In the genomic region with DNA sequence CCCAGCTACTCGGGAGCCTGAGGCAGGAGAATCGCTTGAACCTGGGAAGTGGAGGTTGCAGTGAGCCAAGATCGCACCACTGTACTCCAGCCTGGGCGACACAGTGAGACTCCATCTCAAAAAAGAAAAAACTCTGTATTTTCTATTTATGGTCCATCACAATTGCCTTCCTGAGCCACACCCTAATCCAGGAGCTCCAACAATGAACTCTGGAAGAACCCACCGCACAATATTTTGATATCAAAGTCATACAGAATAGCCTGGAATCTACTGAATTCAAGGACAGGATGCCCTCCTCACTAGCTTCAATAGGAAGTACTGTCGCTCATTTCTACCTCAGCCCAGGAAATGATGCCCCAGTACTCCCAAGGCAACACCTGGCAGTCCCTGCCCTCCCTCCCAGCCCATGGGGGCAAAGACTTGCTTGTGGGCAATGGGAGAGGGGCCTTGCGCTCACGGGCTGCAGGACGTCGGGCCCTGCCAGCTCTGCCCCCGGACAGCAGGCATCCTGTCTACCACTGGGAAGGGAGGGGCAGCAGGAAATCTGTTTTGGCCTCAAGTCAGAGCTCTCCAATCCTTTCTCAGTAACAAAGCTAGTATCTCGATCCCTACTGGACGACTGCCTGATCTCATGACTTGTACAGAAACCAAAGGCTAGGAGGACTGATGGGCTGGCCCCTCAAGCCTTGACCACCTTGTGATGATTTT, we compare ENCODE assay signal across 26 cellular contexts. TPM values are rescaled to one million over a fixed set of nuclear protein-coding genes. Genes with fewer than 3 reads are reported as not detected.
DNase-seq lines count a peak whose midpoint lies in the region; ATAC-seq, FAIRE-seq and TF ChIP-seq lines count a peak whose summit lies in the region.
"Had no signal": no experiment of that assay in that cellular context is flagged by ENCODE, and none has a peak within 500 bp of the region (broad histone marks: within the 10 kb centered on the region; RNA-seq: fewer than 3 reads in every experiment).

No MANE protein-coding gene starts in this region.

- no peak overlapping the region for H2AFZ ChIP-seq in endothelial cell of umbilical vein (ENCODE audit: low read depth, low read length)
- no peak overlapping the region for H2AFZ ChIP-seq in osteoblast (ENCODE audit: low read length)

- H3K4me3 ChIP-seq in endothelial cell of umbilical vein (replicated peaks in 1 of 3; ENCODE audit: insufficient read depth in 1 of 3, low read depth in 1 of 3, low read length in 3 of 3) (no peak overlapping the region), right cardiac atrium (ENCODE audit: low read length) (no peak overlapping the region), osteoblast (ENCODE audit: insufficient read depth, low read length) (no peak overlapping the region)

- FAIRE-seq in endothelial cell of umbilical vein (lab: Jason Lieb, UNC): no peak
- FAIRE-seq: A204.1, GM19239, H1 had no signal

- POLR2A ChIA-PET in RWPE1 (lab: Yijun Ruan, JAX; ENCODE audit: low non-redundant PET): no interaction called here
- POLR2A ChIA-PET in endothelial cell of umbilical vein (lab: Charles Lee): interaction anchor here (0.6 kb wide), 1 partner anchor 10 kb away, joined by 4 read pairs; no protein-coding TSS in a partner anchor

- no peak for TF ChIP-seq POLR2A in endothelial cell of umbilical vein (IDR thresholded peaks at IDR 0.05; ENCODE audit: low read depth, low read length)

- no peaks in the 10 kb centered on the region for H3K27me3 ChIP-seq in endothelial cell of umbilical vein (ENCODE audit: control insufficient read depth in 2 of 2, insufficient read depth in 2 of 2, low read length in 2 of 2)
- H3K27me3 ChIP-seq in right cardiac atrium (ENCODE audit: control insufficient read depth, insufficient read depth): no peaks in the 10 kb centered on the region
- H3K27me3 ChIP-seq in osteoblast (ENCODE audit: insufficient read depth, low read length): no peaks in the 10 kb centered on the region

- 60% methylated on average over 13 of the region's 13 CpGs for WGBS in right cardiac atrium

- H3K36me3 Mint-ChIP-seq in natural killer cell treated with Interleukin-12 subunit alpha and Interleukin-12 subunit beta and Interleukin-15 and Interleukin-18, amount 100 ng/mL, for 72 hours: peaks cover 22% of the 10 kb centered on the region

- ATAC-seq in right cardiac atrium (peak in 1 of 2 donors; percentile 84), HG02973 (IDR thresholded peaks at IDR 0.05; ENCODE audit: unreplicated experiment) (no peak), HG02884 (IDR thresholded peaks at IDR 0.05; ENCODE audit: unreplicated experiment) (no peak)
- no peak for ATAC-seq in natural killer cell treated with Interleukin-12 subunit alpha and Interleukin-12 subunit beta and Interleukin-15 and Interleukin-18, amount 100 ng/mL, for 72 hours

- H3K4me2 ChIP-seq in endothelial cell of umbilical vein (ENCODE audit: insufficient read depth, low read length) (no peak overlapping the region), osteoblast (ENCODE audit: insufficient read depth, low read length) (no peak overlapping the region)

- no peaks in the 10 kb centered on the region for H4K20me1 ChIP-seq in endothelial cell of umbilical vein (replicated peaks; ENCODE audit: control insufficient read depth, extremely low read depth, insufficient read depth, low read length)
- no peaks in the 10 kb centered on the region for H4K20me1 ChIP-seq in osteoblast (ENCODE audit: insufficient read depth, low read length)

- dilution Hi-C loops in endothelial cell of umbilical vein (cut with MboI; ENCODE audit: extremely low pct_ligation_motif_present, low sequenced_read_pairs): no loop called here

- intact Hi-C loops in endothelial cell of umbilical vein (cut with micrococcal nuclease) (loop anchor here (2.0 kb wide), 1 partner anchor 15 kb away; no protein-coding TSS in a partner anchor), right cardiac atrium (cut with DNase I) (no loop called here)

- no peaks in the 10 kb centered on the region for H3K27me3 Mint-ChIP-seq in natural killer cell treated with Interleukin-12 subunit alpha and Interleukin-12 subunit beta and Interleukin-15 and Interleukin-18, amount 100 ng/mL, for 72 hours
- H3K27me3 Mint-ChIP-seq: B cell had no signal

- H3K9me3 ChIP-seq in endothelial cell of umbilical vein (replicated peaks; ENCODE audit: control insufficient read depth, insufficient read depth, low read length): no peaks in the 10 kb centered on the region
- H3K9me3 ChIP-seq in right cardiac atrium (ENCODE audit: control insufficient read depth, low read length): no peaks in the 10 kb centered on the region
- H3K9me3 ChIP-seq in osteoblast (ENCODE audit: low read depth, low read length): no peaks in the 10 kb centered on the region

- DNase-seq in RWPE1 (ENCODE audit: low spot score) (no peak), endothelial cell of umbilical vein (ENCODE audit: low read depth, low spot score) (peak; percentile 18), right cardiac atrium (peak in 2 of 3 donors; percentile 52 to 73), osteoblast (ENCODE audit: insufficient read length, low spot score, missing footprints) (peak; percentile 21), DMS153 (lab: John Stamatoyannopoulos, UW) (no peak)
- DNase-seq in natural killer cell treated with Interleukin-12 subunit alpha and Interleukin-12 subunit beta and Interleukin-15 and Interleukin-18, amount 100 ng/mL, for 72 hours (ENCODE audit: low spot score): no peak
- DNase-seq: DMS53, EL, GF-D8, KBM-7, MM.1S, NCI-H1048, NCI-H1417 treated with DMSO at 0.1 percent for 48 hours, NCI-H187 treated with DMSO at 0.1 percent for 48 hours, NCI-H2107, NCI-H446 treated with DMSO at 0.1 percent for 48 hours, NCI-H526 treated with DMSO at 0.1 percent for 48 hours, OCI-M1, SHP77 treated with DMSO at 0.1 percent for 48 hours had no signal

- no peak overlapping the region for H3K9ac ChIP-seq in endothelial cell of umbilical vein (replicated peaks; ENCODE audit: extremely low read depth, insufficient read depth, low read length)

- H3K9me3 Mint-ChIP-seq in natural killer cell treated with Interleukin-12 subunit alpha and Interleukin-12 subunit beta and Interleukin-15 and Interleukin-18, amount 100 ng/mL, for 72 hours: peaks cover 5% of the 10 kb centered on the region

- H3K9me1 ChIP-seq in endothelial cell of umbilical vein (replicated peaks; ENCODE audit: control insufficient read depth, extremely low read depth, insufficient read depth, low read length): no peaks in the 10 kb centered on the region

- H3K36me3 ChIP-seq in endothelial cell of umbilical vein (ENCODE audit: control insufficient read depth in 2 of 2, extremely low read depth in 1 of 2, insufficient read depth in 2 of 2, low read length in 2 of 2) (peaks cover 2 to 33% of the 10 kb centered on the region in 2 experiments), osteoblast (ENCODE audit: insufficient read depth, low read length) (peaks cover 46% of the 10 kb centered on the region)

- peaks cover 8 to 15% of the 10 kb centered on the region in 2 donors for H3K4me1 Mint-ChIP-seq in natural killer cell treated with Interleukin-12 subunit alpha and Interleukin-12 subunit beta and Interleukin-15 and Interleukin-18, amount 100 ng/mL, for 72 hours (ENCODE audit: low read depth in 2 of 2)
- H3K4me1 Mint-ChIP-seq: B cell, CD14-positive monocyte had no signal

- H3K79me2 ChIP-seq in endothelial cell of umbilical vein (ENCODE audit: control insufficient read depth, insufficient read depth, low read length) (no peaks in the 10 kb centered on the region), osteoblast (ENCODE audit: insufficient read depth, low read length) (no peaks in the 10 kb centered on the region)

- H3K4me1 ChIP-seq in endothelial cell of umbilical vein (ENCODE audit: control insufficient read depth, extremely low read depth, insufficient read depth, low read length): peaks cover 2% of the 10 kb centered on the region
- no peaks in the 10 kb centered on the region for H3K4me1 ChIP-seq in right cardiac atrium (ENCODE audit: control insufficient read depth, insufficient read depth, low read length)
- no peaks in the 10 kb centered on the region for H3K4me1 ChIP-seq in osteoblast (ENCODE audit: insufficient read depth, low read length)

- CTCF ChIA-PET in RWPE1 (lab: Yijun Ruan, JAX) (interaction anchor here (0.6 kb wide), 2 partner anchors 59 to 387 kb away, joined by 3 read pairs; no protein-coding TSS in a partner anchor), endothelial cell of umbilical vein (lab: Charles Lee) (interaction anchor here (1.4 kb wide), 2 partner anchors 15 to 181 kb away, joined by 3 to 6 read pairs; no protein-coding TSS in a partner anchor)

- no peak overlapping the region for H3K27ac Mint-ChIP-seq in natural killer cell treated with Interleukin-12 subunit alpha and Interleukin-12 subunit beta and Interleukin-15 and Interleukin-18, amount 100 ng/mL, for 72 hours
- H3K27ac Mint-ChIP-seq: B cell had no signal

- H3K27ac ChIP-seq in RWPE1 (0 out of 2 replicates have a peak overlapping the region, but pooled peaks have one; percentile 8), endothelial cell of umbilical vein (ENCODE audit: insufficient read depth, low read depth, low read length) (no peak overlapping the region), right cardiac atrium (ENCODE audit: low read length) (no peak overlapping the region), osteoblast (ENCODE audit: low read depth, low read length) (no peak overlapping the region)

- H3K4me3 Mint-ChIP-seq in natural killer cell treated with Interleukin-12 subunit alpha and Interleukin-12 subunit beta and Interleukin-15 and Interleukin-18, amount 100 ng/mL, for 72 hours: no peak overlapping the region
- H3K4me3 Mint-ChIP-seq: B cell, CD14-positive monocyte had no signal

- TF ChIP-seq CTCF in RWPE1 (conservative IDR thresholded peaks at IDR 0.05; ENCODE audit: low read depth) (no peak), endothelial cell of umbilical vein (IDR thresholded peaks at IDR 0.05; ENCODE audit: extremely low read depth in 1 of 2, insufficient read depth in 1 of 2, low read depth in 1 of 2, low read length in 2 of 2) (no peak), osteoblast (IDR thresholded peaks at IDR 0.05; ENCODE audit: extremely low read depth, low read depth, low read length) (no peak)

- BruUV-seq in endothelial cell of umbilical vein (replicated peaks; lab: Mats Ljungman, UMichigan): no TSS peak

RNA-seq across cellular contexts. Expression of a gene that starts 19.7 kb away (rescaled TPM):
- total RNA-seq in endothelial cell of umbilical vein (36.5 and 39.5 TPM in 2 replicates), right cardiac atrium (10 to 100 TPM; 64.0 to 88.7 (median 76.2) TPM), osteoblast (29.0 and 32.1 TPM in 2 replicates)
- polyA plus RNA-seq in endothelial cell of umbilical vein (56.6 and 56.7 TPM in 2 replicates), right cardiac atrium (83.3 TPM)
- 47.6 and 49.4 TPM in 2 replicates for polyA plus RNA-seq in endothelial cell of umbilical vein (2011; cell fraction: cytosol; rRNA removed)
- polyA plus RNA-seq in endothelial cell of umbilical vein (2011; cell fraction: nucleus; rRNA removed): 73.5 and 74.6 TPM in 2 replicates
- 32.0 and 33.4 TPM in 2 replicates for polyA plus RNA-seq in endothelial cell of umbilical vein (2012)
- polyA minus RNA-seq in endothelial cell of umbilical vein: 33.8 and 40.7 TPM in 2 replicates
- 29.9 TPM for polyA minus RNA-seq in endothelial cell of umbilical vein (2011; cell fraction: cytosol; rRNA and poly(A)+ RNA removed)
- 9.7 and 10.6 TPM in 2 replicates for polyA minus RNA-seq in endothelial cell of umbilical vein (2011; cell fraction: nucleus; rRNA and poly(A)+ RNA removed)
- 10 to 100 TPM; 28.9 to 42.4 TPM for total RNA-seq in natural killer cell treated with Interleukin-12 subunit alpha and Interleukin-12 subunit beta and Interleukin-15 and Interleukin-18, amount 100 ng/mL, for 72 hours

RNA-seq across cellular contexts. Expression of a gene that starts 34.1 kb away (rescaled TPM):
- total RNA-seq in endothelial cell of umbilical vein (25.5 and 30.6 TPM in 2 replicates), right cardiac atrium (10 to 100 TPM; 13.9 to 22.8 (median 18.3) TPM), osteoblast (22.1 and 26.1 TPM in 2 replicates)
- polyA plus RNA-seq in endothelial cell of umbilical vein (8.1 and 8.2 TPM in 2 replicates), right cardiac atrium (10.0 TPM)
- polyA plus RNA-seq in endothelial cell of umbilical vein (2011; cell fraction: cytosol; rRNA removed): 9.7 and 9.9 TPM in 2 replicates
- 16.6 and 16.8 TPM in 2 replicates for polyA plus RNA-seq in endothelial cell of umbilical vein (2011; cell fraction: nucleus; rRNA removed)
- 16.2 and 17.5 TPM in 2 replicates for polyA plus RNA-seq in endothelial cell of umbilical vein (2012)
- polyA minus RNA-seq in endothelial cell of umbilical vein: 15.5 and 17.0 TPM in 2 replicates
- 72.9 TPM for polyA minus RNA-seq in endothelial cell of umbilical vein (2011; cell fraction: cytosol; rRNA and poly(A)+ RNA removed)
- polyA minus RNA-seq in endothelial cell of umbilical vein (2011; cell fraction: nucleus; rRNA and poly(A)+ RNA removed): 13.3 and 15.1 TPM in 2 replicates
- total RNA-seq in natural killer cell treated with Interleukin-12 subunit alpha and Interleukin-12 subunit beta and Interleukin-15 and Interleukin-18, amount 100 ng/mL, for 72 hours: 10 to 100 TPM; 23.4 to 25.5 TPM

Comparison
In these comparisons a context has a peak if more than half of its experiments do, and no peak if none do; other contexts are left out.
1. DNase-seq: peak in endothelial cell of umbilical vein (single experiment), right cardiac atrium (2 of 3) and osteoblast (single experiment); none in RWPE1 (single experiment), natural killer cell treated with Interleukin-12 subunit alpha and Interleukin-12 subunit beta and Interleukin-15 and Interleukin-18, amount 100 ng/mL, for 72 hours (single experiment) and DMS153 (single experiment).